In the genomic region with DNA sequence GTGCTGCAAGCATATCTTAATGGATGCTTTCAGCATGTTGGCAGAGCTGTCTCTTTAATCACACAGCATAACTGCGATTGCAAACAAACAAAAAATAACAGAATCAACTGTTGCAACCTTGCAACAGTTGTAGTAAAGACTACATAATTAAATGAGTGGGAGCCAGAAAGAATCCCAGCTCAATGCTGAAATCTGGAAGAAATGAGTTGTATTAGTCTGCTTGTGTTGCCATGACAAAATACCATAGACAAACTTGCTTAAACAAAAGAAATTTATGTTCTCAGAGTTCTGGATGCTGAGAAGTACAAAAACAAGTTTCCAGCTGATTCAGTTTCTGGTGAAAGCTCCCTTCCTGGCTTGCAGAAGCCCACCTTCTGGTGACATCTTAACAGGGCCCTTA, we compare ENCODE assay signal across 37 cellular contexts.
"Had no signal": no experiment of that assay in that cellular context is flagged by ENCODE, and none has a peak within 500 bp of the region (broad histone marks: within the 10 kb centered on the region; RNA-seq: fewer than 3 reads in every experiment).

No MANE protein-coding gene starts in this region.

- H3K4me1 ChIP-seq: adrenal gland, body of pancreas, breast epithelium had no signal

- H3K27me3 Mint-ChIP-seq: activated B cell treated with CpG ODN at 0.5 μM for 24 hours; activated CD4-positive, alpha-beta memory T cell treated with anti-CD3 and anti-CD28 coated beads for 36 hours; activated CD4-positive, alpha-beta T cell treated with anti-CD3 and anti-CD28 coated beads, Interleukin-2, amount 10 ng/mL, durations not matched to agents 24 days and 14 days; activated CD8-positive, alpha-beta T cell treated with anti-CD3 and anti-CD28 coated beads for 36 hours; activated naive CD4-positive, alpha-beta T cell treated with anti-CD3 and anti-CD28 coated beads, Interleukin-2, amount 10 ng/mL, durations not matched to agents 7 days and 5 days; activated naive CD4-positive, alpha-beta T cell treated with anti-CD3 and anti-CD28 coated beads, Interleukin-2, amount 50 U/mL, for 24 hours; activated naive CD8-positive, alpha-beta T cell; activated naive CD8-positive, alpha-beta T cell treated with anti-CD3 and anti-CD28 coated beads, Interleukin-2, amount 10 ng/mL, durations not matched to agents 7 days and 5 days; activated naive CD8-positive, alpha-beta T cell treated with anti-CD3 and anti-CD28 coated beads, Interleukin-2, amount 50 U/mL, for 24 hours; activated T-helper 17 cell treated with anti-CD3 and anti-CD28 coated beads, Interleukin-2, amount 50 U/mL, for 72 hours had no signal

- H3K4me3 Mint-ChIP-seq: activated B cell treated with CpG ODN at 0.5 μM for 24 hours; activated CD4-positive, alpha-beta memory T cell treated with anti-CD3 and anti-CD28 coated beads for 36 hours; activated CD4-positive, alpha-beta T cell treated with anti-CD3 and anti-CD28 coated beads, Interleukin-2, amount 10 ng/mL, durations not matched to agents 24 days and 14 days; activated CD8-positive, alpha-beta T cell treated with anti-CD3 and anti-CD28 coated beads for 36 hours; activated naive CD4-positive, alpha-beta T cell treated with anti-CD3 and anti-CD28 coated beads, Interleukin-2, amount 10 ng/mL, durations not matched to agents 7 days and 5 days; activated naive CD4-positive, alpha-beta T cell treated with anti-CD3 and anti-CD28 coated beads, Interleukin-2, amount 50 U/mL, for 24 hours; activated naive CD8-positive, alpha-beta T cell; activated naive CD8-positive, alpha-beta T cell treated with anti-CD3 and anti-CD28 coated beads, Interleukin-2, amount 10 ng/mL, durations not matched to agents 7 days and 5 days; activated naive CD8-positive, alpha-beta T cell treated with anti-CD3 and anti-CD28 coated beads, Interleukin-2, amount 50 U/mL, for 24 hours; activated T-cell treated with anti-CD3 and anti-CD28 coated beads, Interleukin-2, amount 50 U/mL, for 4 hours; activated T-cell treated with anti-CD3 and anti-CD28 coated beads, Interleukin-2, amount 50 U/mL, for 72 hours; activated T-helper 1 cell treated with anti-CD3 and anti-CD28 coated beads, Interleukin-12 subunit alpha, Interleukin-12 subunit beta, Interleukin-2, Interleukin-4 antibody, amounts not matched to agents 30 ng/mL and 10 ng/mL and 1 ng/mL, durations not matched to agents 14 hours and 24 hours and 36 hours; activated T-helper 17 cell treated with anti-CD3 and anti-CD28 coated beads, Interleukin-2, amount 50 U/mL, for 72 hours; T-helper 1 cell treated with Interleukin-12 subunit alpha and Interleukin-12 subunit beta and Interleukin-4 antibody, amounts not matched to agents 30 μg/mL and 1 μg/mL, for 36 hours; T-helper 2 cell treated with Interferon-gamma antibody and Interleukin-4, amounts not matched to agents 5 μg/mL and 100 μg/mL, for 36 hours had no signal

- H3K36me3 Mint-ChIP-seq: activated CD4-positive, alpha-beta memory T cell treated with anti-CD3 and anti-CD28 coated beads for 36 hours; activated naive CD4-positive, alpha-beta T cell treated with anti-CD3 and anti-CD28 coated beads, Interleukin-2, amount 10 ng/mL, durations not matched to agents 7 days and 5 days; activated naive CD4-positive, alpha-beta T cell treated with anti-CD3 and anti-CD28 coated beads, Interleukin-2, amount 50 U/mL, for 24 hours; activated naive CD8-positive, alpha-beta T cell; activated naive CD8-positive, alpha-beta T cell treated with anti-CD3 and anti-CD28 coated beads, Interleukin-2, amount 10 ng/mL, durations not matched to agents 7 days and 5 days had no signal

- H3K4me3 ChIP-seq: adrenal gland, body of pancreas, breast epithelium had no signal

- H3K27ac Mint-ChIP-seq: activated B cell treated with CpG ODN at 0.5 μM for 24 hours; activated CD4-positive, alpha-beta memory T cell treated with anti-CD3 and anti-CD28 coated beads for 36 hours; activated CD4-positive, alpha-beta T cell treated with anti-CD3 and anti-CD28 coated beads, Interleukin-2, amount 10 ng/mL, durations not matched to agents 24 days and 14 days; activated CD8-positive, alpha-beta T cell treated with anti-CD3 and anti-CD28 coated beads for 36 hours; activated naive CD4-positive, alpha-beta T cell treated with anti-CD3 and anti-CD28 coated beads, Interleukin-2, amount 10 ng/mL, durations not matched to agents 7 days and 5 days; activated naive CD4-positive, alpha-beta T cell treated with anti-CD3 and anti-CD28 coated beads, Interleukin-2, amount 50 U/mL, for 24 hours; activated naive CD8-positive, alpha-beta T cell; activated naive CD8-positive, alpha-beta T cell treated with anti-CD3 and anti-CD28 coated beads, Interleukin-2, amount 10 ng/mL, durations not matched to agents 7 days and 5 days; activated naive CD8-positive, alpha-beta T cell treated with anti-CD3 and anti-CD28 coated beads, Interleukin-2, amount 50 U/mL, for 24 hours; activated T-cell treated with anti-CD3 and anti-CD28 coated beads, Interleukin-2, amount 50 U/mL, for 72 hours; activated T-helper 1 cell treated with anti-CD3 and anti-CD28 coated beads, Interleukin-12 subunit alpha, Interleukin-12 subunit beta, Interleukin-2, Interleukin-4 antibody, amounts not matched to agents 30 ng/mL and 10 ng/mL and 1 ng/mL, durations not matched to agents 14 hours and 24 hours and 36 hours; activated T-helper 17 cell treated with anti-CD3 and anti-CD28 coated beads, Interleukin-2, amount 50 U/mL, for 72 hours; T-helper 1 cell treated with Interleukin-12 subunit alpha and Interleukin-12 subunit beta and Interleukin-4 antibody, amounts not matched to agents 30 μg/mL and 1 μg/mL, for 36 hours; T-helper 2 cell treated with Interferon-gamma antibody and Interleukin-4, amounts not matched to agents 5 μg/mL and 100 μg/mL, for 36 hours had no signal

- H3K9me3 Mint-ChIP-seq: activated naive CD8-positive, alpha-beta T cell treated with anti-CD3 and anti-CD28 coated beads, Interleukin-2, amount 50 U/mL, for 24 hours had no signal

- H3K36me3 ChIP-seq: adrenal gland, brain microvascular endothelial cell, breast epithelium had no signal

- H3K27ac ChIP-seq: adrenal gland, body of pancreas, brain microvascular endothelial cell, breast epithelium, VCaP had no signal

- H3K27me3 ChIP-seq: adrenal gland, body of pancreas, brain microvascular endothelial cell, breast epithelium had no signal

- H3K4me1 Mint-ChIP-seq: activated B cell treated with CpG ODN at 0.5 μM for 24 hours; activated CD4-positive, alpha-beta T cell treated with anti-CD3 and anti-CD28 coated beads, Interleukin-2, amount 10 ng/mL, durations not matched to agents 24 days and 14 days; activated naive CD4-positive, alpha-beta T cell treated with anti-CD3 and anti-CD28 coated beads, Interleukin-2, amount 10 ng/mL, durations not matched to agents 7 days and 5 days; activated naive CD4-positive, alpha-beta T cell treated with anti-CD3 and anti-CD28 coated beads, Interleukin-2, amount 50 U/mL, for 24 hours; activated naive CD8-positive, alpha-beta T cell treated with anti-CD3 and anti-CD28 coated beads, Interleukin-2, amount 10 ng/mL, durations not matched to agents 7 days and 5 days; activated naive CD8-positive, alpha-beta T cell treated with anti-CD3 and anti-CD28 coated beads, Interleukin-2, amount 50 U/mL, for 24 hours; activated T-helper 17 cell treated with anti-CD3 and anti-CD28 coated beads, Interleukin-2, amount 50 U/mL, for 72 hours had no signal

- H3K9me3 ChIP-seq: adrenal gland, body of pancreas, breast epithelium had no signal

- ATAC-seq: activated CD8-positive, alpha-beta T cell treated with anti-CD3 and anti-CD28 coated beads for 36 hours; activated naive CD8-positive, alpha-beta T cell treated with anti-CD3 and anti-CD28 coated beads, Interleukin-2, amount 50 U/mL, for 24 hours; activated T-cell treated with anti-CD3 and anti-CD28 coated beads, Interleukin-2, amount 50 U/mL, for 4 hours; activated T-cell treated with anti-CD3 and anti-CD28 coated beads, Interleukin-2, amount 50 U/mL, for 72 hours; activated T-helper 17 cell treated with anti-CD3 and anti-CD28 coated beads, Interleukin-2, amount 50 U/mL, for 72 hours; body of pancreas had no signal

- DNase-seq: activated B cell treated with CpG ODN at 0.5 μM for 24 hours; activated CD4-positive, alpha-beta memory T cell treated with anti-CD3 and anti-CD28 coated beads for 36 hours; activated CD4-positive, alpha-beta T cell treated with anti-CD3 and anti-CD28 coated beads for 4 hours; activated CD4-positive, alpha-beta T cell treated with anti-CD3 and anti-CD28 coated beads, Interleukin-2, amount 10 ng/mL, durations not matched to agents 24 days and 14 days; activated CD4-positive, alpha-beta T cell treated with anti-CD3 and anti-CD28 coated beads, Interleukin-2, amount 50 U/mL, for 1 hour; activated CD4-positive, alpha-beta T cell treated with anti-CD3 and anti-CD28 coated beads, Interleukin-2, amount 50 U/mL, for 4 hours; activated CD4-positive, CD25-positive, alpha-beta regulatory T cell treated with anti-CD3 and anti-CD28 coated beads, Interleukin-2, amount 50 U/mL, for 72 hours; activated CD8-positive, alpha-beta memory T cell treated with anti-CD3 and anti-CD28 coated beads, Interleukin-2, amount 50 U/mL, for 4 hours; activated CD8-positive, alpha-beta T cell treated with anti-CD3 and anti-CD28 coated beads for 36 hours; activated effector memory CD4-positive, alpha-beta T cell treated with Interleukin-2 at 50 U/mL for 16 hours; activated gamma-delta T cell; activated naive CD4-positive, alpha-beta T cell treated with anti-CD3 and anti-CD28 coated beads, Interleukin-2, amount 10 ng/mL, durations not matched to agents 7 days and 5 days; activated naive CD4-positive, alpha-beta T cell treated with Interleukin-2 at 50 U/mL for 16 hours; activated naive CD8-positive, alpha-beta T cell treated with anti-CD3 and anti-CD28 coated beads, Interleukin-2, amount 10 ng/mL, durations not matched to agents 7 days and 5 days; activated naive CD8-positive, alpha-beta T cell treated with anti-CD3 and anti-CD28 coated beads, Interleukin-2, amount 50 U/mL, for 24 hours; activated T-cell treated with anti-CD3 and anti-CD28 coated beads for 4 hours; activated T-cell treated with anti-CD3 and anti-CD28 coated beads, Interleukin-2, amount 50 U/mL, for 1 hour; activated T-cell treated with anti-CD3 and anti-CD28 coated beads, Interleukin-2, amount 50 U/mL, for 4 hours; activated T-cell treated with anti-CD3 and anti-CD28 coated beads, Interleukin-2, amount 50 U/mL, for 72 hours; adrenal gland; amniotic stem cell; aorta; body of pancreas; brain microvascular endothelial cell; central memory CD4-positive, alpha-beta T cell; SW 1271; T-helper 1 cell; T-helper 2 cell; T-helper 9 cell had no signal
